18 cellular contexts compared by ENCODE assay signal in genomic region chr14:68405959-68406358, GRCh38.
DNase-seq lines count a peak whose midpoint lies in the region; TF ChIP-seq lines count a peak whose summit lies in the region.
"Had no signal": no experiment of that assay in that cellular context is flagged by ENCODE, and none has a peak within 500 bp of the region (broad histone marks: within the 10 kb centered on the region; RNA-seq: fewer than 3 reads in every experiment).

No MANE protein-coding gene starts in this region.

- peak; percentile 73 for DNase-seq in EL
- peak; percentile 78 for DNase-seq in iris pigment epithelial cell (ENCODE audit: low read depth)
- DNase-seq in DMS79 treated with DMSO at 0.1 percent for 48 hours (lab: John Stamatoyannopoulos, UW): no peak
- DNase-seq in GDM1 (lab: John Stamatoyannopoulos, UW): no peak
- no peak for DNase-seq in A172 (ENCODE audit: low spot score)
- DNase-seq in NCI-H2227 (lab: John Stamatoyannopoulos, UW; ENCODE audit: unreplicated experiment): no peak
- DNase-seq: activated CD4-positive, alpha-beta T cell treated with anti-CD3 and anti-CD28 coated beads, Interleukin-2, amount 50 U/mL, for 1 hour; activated gamma-delta T cell; effector memory CD8-positive, alpha-beta T cell; islet precursor cell; KBM-7; NCI-H1417; NCI-H510A; RPMI8226 had no signal

- H4K20me1 ChIP-seq in SU-DHL-6 (ENCODE audit: low read depth, low read length): no peaks in the 10 kb centered on the region

- TF ChIP-seq CTCF in SU-DHL-6 (IDR thresholded peaks at IDR 0.05; ENCODE audit: insufficient read depth, low read length, poor library complexity, severe bottlenecking): no peak

- no peaks in the 10 kb centered on the region for H3K9me2 ChIP-seq in SU-DHL-6 (replicated peaks; ENCODE audit: insufficient read depth, low read length)

- H3K27me3 ChIP-seq in ACC112 (ENCODE audit: insufficient read depth, low read length) (no peaks in the 10 kb centered on the region), SU-DHL-6 (ENCODE audit: low read length) (no peaks in the 10 kb centered on the region)
- H3K27me3 ChIP-seq: tibial nerve had no signal

- H3K36me3 ChIP-seq in ACC112 (ENCODE audit: insufficient read depth, low read length): no peaks in the 10 kb centered on the region
- H3K36me3 ChIP-seq in SU-DHL-6 (ENCODE audit: low read length): no peaks in the 10 kb centered on the region
- H3K36me3 ChIP-seq: tibial nerve had no signal

- H3K4me3 ChIP-seq in ACC112 (ENCODE audit: low read depth, low read length) (no peak overlapping the region), SU-DHL-6 (ENCODE audit: insufficient read depth, low read length, poor library complexity, severe bottlenecking) (no peak overlapping the region)
- H3K4me3 ChIP-seq: tibial nerve had no signal

- peaks cover 37% of the 10 kb centered on the region for H3K4me1 ChIP-seq in ACC112 (ENCODE audit: control insufficient read depth, insufficient read depth, low read length, unreplicated experiment)

- no peak overlapping the region for H3K4me2 ChIP-seq in SU-DHL-6 (ENCODE audit: low read depth, low read length, poor library complexity, severe bottlenecking)

- H3K27ac ChIP-seq in ACC112 (ENCODE audit: low read depth, low read length): peak overlapping the region; percentile 41
- peak overlapping the region; percentile 79; the same call in 1 of the 2 replicates for H3K27ac ChIP-seq in SU-DHL-6 (ENCODE audit: low read depth, low read length)
- H3K27ac ChIP-seq: tibial nerve had no signal

- H3F3A ChIP-seq in SU-DHL-6 (ENCODE audit: insufficient read depth): peaks cover 30% of the 10 kb centered on the region

- H3K9ac ChIP-seq in SU-DHL-6 (ENCODE audit: low read length): no peak overlapping the region
- H3K9ac ChIP-seq: parathyroid adenoma had no signal

- H3K9me3 ChIP-seq in SU-DHL-6 (ENCODE audit: insufficient read depth, low read length): no peaks in the 10 kb centered on the region
- H3K9me3 ChIP-seq: tibial nerve had no signal

- H3K79me2 ChIP-seq in ACC112 (ENCODE audit: control insufficient read depth, insufficient read depth, low read length, unreplicated experiment) (no peaks in the 10 kb centered on the region), SU-DHL-6 (ENCODE audit: insufficient read depth, low read length) (no peaks in the 10 kb centered on the region)
- H3K79me2 ChIP-seq: parathyroid adenoma had no signal

- H2AFZ ChIP-seq in ACC112 (ENCODE audit: low read length, unreplicated experiment) (no peak overlapping the region), SU-DHL-6 (ENCODE audit: low read depth, low read length, severe bottlenecking) (no peak overlapping the region)
- H2AFZ ChIP-seq: parathyroid adenoma had no signal

Comparison
In these comparisons a context has a peak if more than half of its experiments do, and no peak if none do; other contexts are left out.
1. DNase-seq: peak in EL (single experiment) and iris pigment epithelial cell (single experiment); none in DMS79 treated with DMSO at 0.1 percent for 48 hours (single experiment), GDM1 (single experiment), A172 (single experiment) and NCI-H2227 (single experiment).